23 cellular contexts compared by ENCODE assay signal in the genomic region with DNA sequence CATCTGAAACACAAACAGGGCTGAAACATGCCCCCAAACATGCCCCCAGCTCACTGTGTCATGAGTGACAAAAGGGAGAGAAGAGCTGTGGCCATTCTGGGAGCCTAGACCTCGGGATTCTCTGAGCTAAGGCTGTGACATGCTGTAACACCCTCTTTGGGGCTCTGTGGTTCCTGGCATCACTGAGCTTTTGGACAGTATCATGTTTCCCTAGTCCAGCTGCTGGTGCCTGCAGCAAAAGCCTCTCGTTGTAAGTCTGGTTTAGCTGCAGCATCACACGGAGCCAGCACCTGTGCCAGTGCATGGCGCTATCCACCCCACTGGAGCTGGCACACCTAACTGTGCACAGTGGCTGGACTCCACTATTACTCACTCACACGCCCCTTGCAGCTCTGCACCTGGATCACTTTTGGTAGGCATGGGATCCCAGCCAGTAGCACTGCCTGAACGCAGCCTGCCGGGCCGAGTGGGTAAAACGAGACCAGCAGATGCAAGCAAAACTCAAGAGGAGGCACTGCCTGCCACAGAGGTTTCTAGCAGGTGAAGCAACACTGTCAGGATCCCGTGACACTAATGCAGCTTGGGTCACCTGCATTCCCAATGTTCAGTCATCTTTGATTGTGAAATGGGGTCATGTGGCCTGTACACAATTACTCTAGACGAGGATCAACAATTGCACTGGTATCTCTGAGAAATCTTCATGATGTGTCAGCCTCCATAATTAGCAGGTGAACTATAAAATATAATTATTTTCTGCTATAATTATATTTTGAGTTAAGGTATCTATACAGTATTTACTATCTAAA.
DNase-seq lines count a peak whose midpoint lies in the region; ATAC-seq and TF ChIP-seq lines count a peak whose summit lies in the region.
"Had no signal": no experiment of that assay in that cellular context is flagged by ENCODE, and none has a peak within 500 bp of the region (broad histone marks: within the 10 kb centered on the region; RNA-seq: fewer than 3 reads in every experiment).

No MANE protein-coding gene starts in this region.

- DNase-seq in DMS 273 (lab: John Stamatoyannopoulos, UW; ENCODE audit: unreplicated experiment), result peak; percentile 25
- no peak for DNase-seq in DMS 273 treated with DMSO at 0.1 percent for 48 hours (lab: John Stamatoyannopoulos, UW)
- DNase-seq in LHCN-M2 (ENCODE audit: low read depth), result peak; percentile 60
- peak; percentile 11 for DNase-seq in RPMI8226
- no peak for DNase-seq in nephron progenitor cell
- DNase-seq in sigmoid colon, result no peak
- DNase-seq: activated CD4-positive, alpha-beta T cell treated with anti-CD3 and anti-CD28 coated beads for 48 hours; activated naive CD8-positive, alpha-beta T cell treated with anti-CD3 and anti-CD28 coated beads, Interleukin-2, amount 10 ng/mL, durations not matched to agents 7 days and 5 days; effector CD8-positive, alpha-beta T cell; Kasumi-1; naive thymus-derived CD8-positive, alpha-beta T cell; NCI-H1105 treated with DMSO at 0.1 percent for 48 hours; pancreas; SIG-M5; stimulated activated CD4-positive, alpha-beta T cell treated with anti-CD3 and anti-CD28 coated beads, Interleukin-2, amount 100 ng/mL, for 24 hours; T-helper 1 cell had no signal

- H3K36me3 Mint-ChIP-seq in nephron progenitor cell (ENCODE audit: low read depth), result no peaks in the 10 kb centered on the region
- H3K36me3 Mint-ChIP-seq: activated naive CD8-positive, alpha-beta T cell treated with anti-CD3 and anti-CD28 coated beads, Interleukin-2, amount 10 ng/mL, durations not matched to agents 7 days and 5 days; naive thymus-derived CD8-positive, alpha-beta T cell had no signal

- H3K9me3 ChIP-seq in sigmoid colon, result no peaks in the 10 kb centered on the region
- H3K9me3 ChIP-seq: HAP-1, pancreas, tibial nerve had no signal

- no peak for TF ChIP-seq POLR2A in sigmoid colon (IDR thresholded peaks at IDR 0.05)

- H3K4me3 Mint-ChIP-seq in nephron progenitor cell, result no peak overlapping the region
- H3K4me3 Mint-ChIP-seq: activated naive CD8-positive, alpha-beta T cell treated with anti-CD3 and anti-CD28 coated beads, Interleukin-2, amount 10 ng/mL, durations not matched to agents 7 days and 5 days; naive thymus-derived CD8-positive, alpha-beta T cell; stimulated activated naive CD8-positive, alpha-beta T cell treated with anti-CD3 and anti-CD28 coated beads, Interleukin-15, Interleukin-2, amounts not matched to agents 100 ng/mL and 50 ng/mL, for 24 hours had no signal

- H3K36me3 ChIP-seq in sigmoid colon, result no peaks in the 10 kb centered on the region
- H3K36me3 ChIP-seq: HAP-1, pancreas, tibial nerve had no signal

- H3K27ac ChIP-seq in sigmoid colon, result no peak overlapping the region
- H3K27ac ChIP-seq: 22Rv1, pancreas, tibial nerve had no signal

- H3K4me1 ChIP-seq in sigmoid colon, result no peaks in the 10 kb centered on the region
- H3K4me1 ChIP-seq: HAP-1, pancreas, tibial nerve had no signal

- H3K4me3 ChIP-seq in sigmoid colon, result no peak overlapping the region
- H3K4me3 ChIP-seq: HAP-1, pancreas, tibial nerve had no signal

- peak overlapping the region; percentile 83 for H3K27ac Mint-ChIP-seq in nephron progenitor cell
- H3K27ac Mint-ChIP-seq: activated naive CD8-positive, alpha-beta T cell treated with anti-CD3 and anti-CD28 coated beads, Interleukin-2, amount 10 ng/mL, durations not matched to agents 7 days and 5 days; naive thymus-derived CD8-positive, alpha-beta T cell; stimulated activated naive CD8-positive, alpha-beta T cell treated with anti-CD3 and anti-CD28 coated beads, Interleukin-15, Interleukin-2, amounts not matched to agents 100 ng/mL and 50 ng/mL, for 24 hours had no signal

- TF ChIP-seq EP300 in sigmoid colon (IDR thresholded peaks at IDR 0.05), result no peak

- WGBS in sigmoid colon, 2 donors, result 73 to 83% methylated on average over 11 of the region's 11 CpGs

- no peaks in the 10 kb centered on the region for H3K9me3 Mint-ChIP-seq in nephron progenitor cell
- H3K9me3 Mint-ChIP-seq: stimulated activated naive CD8-positive, alpha-beta T cell treated with anti-CD3 and anti-CD28 coated beads, Interleukin-15, Interleukin-2, amounts not matched to agents 100 ng/mL and 50 ng/mL, for 24 hours had no signal

- no peaks in the 10 kb centered on the region for H3K4me1 Mint-ChIP-seq in nephron progenitor cell
- H3K4me1 Mint-ChIP-seq: activated naive CD8-positive, alpha-beta T cell treated with anti-CD3 and anti-CD28 coated beads, Interleukin-2, amount 10 ng/mL, durations not matched to agents 7 days and 5 days; naive thymus-derived CD8-positive, alpha-beta T cell had no signal

- no peaks in the 10 kb centered on the region for H3K27me3 ChIP-seq in sigmoid colon
- H3K27me3 ChIP-seq: pancreas, tibial nerve had no signal

- TF ChIP-seq CTCF in nephron progenitor cell (IDR thresholded peaks at IDR 0.05) (no peak), sigmoid colon (IDR thresholded peaks at IDR 0.05) (no peak)

- ATAC-seq in GM21367 (IDR thresholded peaks at IDR 0.05; ENCODE audit: unreplicated experiment) (no peak), HG03097 (IDR thresholded peaks at IDR 0.05; ENCODE audit: low FRiP score, unreplicated experiment) (no peak)
- ATAC-seq: esophagus mucosa; naive thymus-derived CD8-positive, alpha-beta T cell; pancreas had no signal

- H3K27me3 Mint-ChIP-seq in nephron progenitor cell (ENCODE audit: low read depth, poor library complexity), result no peaks in the 10 kb centered on the region
- H3K27me3 Mint-ChIP-seq: activated naive CD8-positive, alpha-beta T cell treated with anti-CD3 and anti-CD28 coated beads, Interleukin-2, amount 10 ng/mL, durations not matched to agents 7 days and 5 days; naive thymus-derived CD8-positive, alpha-beta T cell; stimulated activated naive CD8-positive, alpha-beta T cell treated with anti-CD3 and anti-CD28 coated beads, Interleukin-15, Interleukin-2, amounts not matched to agents 100 ng/mL and 50 ng/mL, for 24 hours had no signal

- intact Hi-C loops in sigmoid colon (cut with DNase I), result no loop called here

Comparison
In these comparisons a context has a peak if more than half of its experiments do, and no peak if none do; other contexts are left out.
1. DNase-seq: peak in DMS 273 (single experiment), LHCN-M2 (single experiment) and RPMI8226 (single experiment); none in DMS 273 treated with DMSO at 0.1 percent for 48 hours (single experiment), nephron progenitor cell (single experiment) and sigmoid colon (single experiment).